22 cellular contexts compared by ENCODE assay signal in genomic region chr14:61098711-61099110, GRCh38.
"Had no signal": no experiment of that assay in that cellular context is flagged by ENCODE, and none has a peak within 500 bp of the region (broad histone marks: within the 10 kb centered on the region; RNA-seq: fewer than 3 reads in every experiment).

No MANE protein-coding gene starts in this region.

- H3K27ac ChIP-seq: coronary artery, dorsolateral prefrontal cortex, esophagus squamous epithelium, left ventricle myocardium inferior, lower lobe of right lung, spleen, tibial artery, upper lobe of right lung, vagina had no signal

- H3K27me3 Mint-ChIP-seq: naive B cell; stimulated activated memory B cell treated with anti-CD40 and anti-IgM and Interleukin-4, amounts not matched to agents 10 μg/mL and 1 μg/mL and 100 μg/mL, for 72 hours; stimulated activated naive CD8-positive, alpha-beta T cell treated with anti-CD3 and anti-CD28 coated beads, Interleukin-15, Interleukin-2, amounts not matched to agents 100 ng/mL and 50 ng/mL, for 24 hours had no signal

- H3K27ac Mint-ChIP-seq: immature natural killer cell; naive B cell; nephron progenitor cell; stimulated activated memory B cell treated with anti-CD40 and anti-IgM and Interleukin-4, amounts not matched to agents 10 μg/mL and 1 μg/mL and 100 μg/mL, for 72 hours; stimulated activated naive CD8-positive, alpha-beta T cell treated with anti-CD3 and anti-CD28 coated beads, Interleukin-15, Interleukin-2, amounts not matched to agents 100 ng/mL and 50 ng/mL, for 24 hours had no signal

- H3K9me3 ChIP-seq: lower lobe of right lung, tibial artery, upper lobe of right lung, vagina had no signal

- DNase-seq: dorsolateral prefrontal cortex; effector memory CD4-positive, alpha-beta T cell; esophagus squamous epithelium; immature natural killer cell; left ventricle myocardium inferior; lower lobe of right lung; mesenchymal stem cell; midbrain; naive B cell; nephron progenitor cell; posterior cingulate gyrus; spleen; stimulated activated CD4-positive, alpha-beta T cell treated with anti-CD3 and anti-CD28 coated beads, Interleukin-15, amount 100 ng/mL, for 24 hours; stimulated activated CD4-positive, alpha-beta T cell treated with anti-CD3 and anti-CD28 coated beads, Interleukin-1b, Interleukin-23, amount 100 ng/mL, for 48 hours; stimulated activated CD4-positive, alpha-beta T cell treated with anti-CD3 and anti-CD28 coated beads, Interleukin-4, amount 100 ng/mL, for 24 hours; tibial artery; upper lobe of right lung had no signal

- H3K27me3 ChIP-seq: dorsolateral prefrontal cortex, esophagus squamous epithelium, spleen, tibial artery, upper lobe of right lung, vagina had no signal

- ATAC-seq: lower lobe of right lung; sciatic nerve; stimulated activated memory B cell treated with anti-CD40 and anti-IgM and Interleukin-4, amounts not matched to agents 10 μg/mL and 1 μg/mL and 100 μg/mL, for 72 hours; upper lobe of right lung had no signal

- H3K4me1 Mint-ChIP-seq: immature natural killer cell had no signal

- H3K4me3 ChIP-seq: coronary artery, dorsolateral prefrontal cortex, esophagus squamous epithelium, left ventricle myocardium inferior, lower lobe of right lung, spleen, tibial artery, upper lobe of right lung, vagina had no signal

- H3K4me3 Mint-ChIP-seq: immature natural killer cell; naive B cell; nephron progenitor cell; stimulated activated memory B cell treated with anti-CD40 and anti-IgM and Interleukin-4, amounts not matched to agents 10 μg/mL and 1 μg/mL and 100 μg/mL, for 72 hours; stimulated activated naive CD8-positive, alpha-beta T cell treated with anti-CD3 and anti-CD28 coated beads, Interleukin-15, Interleukin-2, amounts not matched to agents 100 ng/mL and 50 ng/mL, for 24 hours had no signal

- H3K36me3 ChIP-seq: esophagus squamous epithelium, lower lobe of right lung, upper lobe of right lung, vagina had no signal
